ENCODE assay signal across 8 cellular contexts in genomic region chr3:14439501-14440167, GRCh38. TPM values are rescaled to one million over a fixed set of nuclear protein-coding genes. Genes with fewer than 3 reads are reported as not detected.
DNase-seq lines count a peak whose midpoint lies in the region; ATAC-seq and TF ChIP-seq lines count a peak whose summit lies in the region.

No MANE protein-coding gene starts in this region.

- H3K4me3 ChIP-seq in mesenchymal stem cell (ENCODE audit: insufficient read depth in 1 of 2, low read depth in 1 of 2, low read length in 2 of 2) (no peak overlapping the region), PC-3 (ENCODE audit: low read length) (no peak overlapping the region)

- peaks cover 60% of the 10 kb centered on the region for H3K79me2 ChIP-seq in PC-3 (ENCODE audit: low read length)

- no peak overlapping the region for H2BK120ac ChIP-seq in mesenchymal stem cell (ENCODE audit: low read depth, low read length)

- H4K8ac ChIP-seq in mesenchymal stem cell (ENCODE audit: low read length): no peak overlapping the region

- intact Hi-C loops in PC-3 (cut with micrococcal nuclease): no loop called here

- H3K9ac ChIP-seq in mesenchymal stem cell (ENCODE audit: low read length) (no peak overlapping the region), PC-3 (ENCODE audit: low read length) (no peak overlapping the region)

- H3K27me3 ChIP-seq in mesenchymal stem cell (ENCODE audit: control insufficient read depth in 1 of 2, insufficient read depth in 1 of 2, low read length in 2 of 2) (no peaks in the 10 kb centered on the region), PC-3 (ENCODE audit: low read length) (no peaks in the 10 kb centered on the region)

- no peaks in the 10 kb centered on the region for H3K9me2 ChIP-seq in PC-3 (replicated peaks; ENCODE audit: low read length)

- peak overlapping the region in 1 of 2 experiments; percentile 12 for H3K18ac ChIP-seq in mesenchymal stem cell (ENCODE audit: low read depth in 1 of 2, low read length in 2 of 2)

- no peak overlapping the region for H3K4ac ChIP-seq in mesenchymal stem cell (ENCODE audit: low read depth in 1 of 2, low read length in 2 of 2)

- peaks cover 30% of the 10 kb centered on the region for H3K79me1 ChIP-seq in mesenchymal stem cell (replicated peaks; ENCODE audit: low read length, poor library complexity, severe bottlenecking)

- no peak for TF ChIP-seq CTCF in PC-3 (conservative IDR thresholded peaks at IDR 0.05; ENCODE audit: low read depth, low read length)

- H3K9me3 ChIP-seq in mesenchymal stem cell (ENCODE audit: control insufficient read depth, low read length) (no peaks in the 10 kb centered on the region), PC-3 (ENCODE audit: low read length) (no peaks in the 10 kb centered on the region)

- DNase-seq in COR-L47 (lab: John Stamatoyannopoulos, UW): peak; percentile 86
- DNase-seq in NCI-H187 treated with DMSO at 0.1 percent for 48 hours (lab: John Stamatoyannopoulos, UW): peak; percentile 23
- DNase-seq in mesenchymal stem cell: no peak
- DNase-seq in PC-3: no peak
- DNase-seq in NK-92 treated with Interleukin-12 subunit alpha and Interleukin-12 subunit beta, amount 100 ng/mL, for 24 hours (lab: John Stamatoyannopoulos, UW): no peak
- no peak for DNase-seq in HPDE6-E6E7 (ENCODE audit: extremely low spot score)
- no peak for DNase-seq in stimulated activated CD4-positive, alpha-beta T cell treated with anti-CD3 and anti-CD28 coated beads, Interleukin-12 subunit alpha, Interleukin-12 subunit beta, amount 100 ng/mL, for 4 hours

- no peaks in the 10 kb centered on the region for H3K9me3 Mint-ChIP-seq in activated T-helper 17 cell treated with anti-CD3 and anti-CD28 coated beads, Interleukin-2, amount 50 U/mL, for 72 hours

- no peak overlapping the region for H2BK5ac ChIP-seq in mesenchymal stem cell (ENCODE audit: low read depth, low read length, poor library complexity, severe bottlenecking)

- no TSS peak for BruUV-seq in PC-3 (replicated peaks; lab: Mats Ljungman, UMichigan)

- H3K14ac ChIP-seq in mesenchymal stem cell (ENCODE audit: low read length in 2 of 2): no peak overlapping the region

- H2AK5ac ChIP-seq in mesenchymal stem cell (ENCODE audit: low read length, severe bottlenecking): no peak overlapping the region

- H4K20me1 ChIP-seq in PC-3 (ENCODE audit: low read length): 0 out of 2 replicates have a peak, but pooled peaks cover 5% of the 10 kb centered on the region

- no peak for ATAC-seq in activated T-helper 17 cell treated with anti-CD3 and anti-CD28 coated beads, Interleukin-2, amount 50 U/mL, for 72 hours (replicated peaks)
- ATAC-seq in PC-3: no peak

- H3K4me1 Mint-ChIP-seq in activated T-helper 17 cell treated with anti-CD3 and anti-CD28 coated beads, Interleukin-2, amount 50 U/mL, for 72 hours: peaks cover 17% of the 10 kb centered on the region

- CTCF ChIA-PET in PC-3 (lab: Charles Lee): no interaction called here

- no peaks in the 10 kb centered on the region for H3F3A ChIP-seq in PC-3 (ENCODE audit: low read length, unreplicated experiment)

- no peak overlapping the region for H2BK15ac ChIP-seq in mesenchymal stem cell (ENCODE audit: low read depth, poor library complexity, severe bottlenecking)

- peaks cover 30% of the 10 kb centered on the region for H3K36me3 Mint-ChIP-seq in activated T-helper 17 cell treated with anti-CD3 and anti-CD28 coated beads, Interleukin-2, amount 50 U/mL, for 72 hours (ENCODE audit: low read depth)

- H2AFZ ChIP-seq in mesenchymal stem cell (ENCODE audit: low read depth, low read length) (no peak overlapping the region), PC-3 (ENCODE audit: low read length) (no peak overlapping the region)

- H3K4me3 Mint-ChIP-seq in activated T-helper 17 cell treated with anti-CD3 and anti-CD28 coated beads, Interleukin-2, amount 50 U/mL, for 72 hours: no peak overlapping the region

- H3K27me3 Mint-ChIP-seq in activated T-helper 17 cell treated with anti-CD3 and anti-CD28 coated beads, Interleukin-2, amount 50 U/mL, for 72 hours: no peaks in the 10 kb centered on the region

- H3K36me3 ChIP-seq in mesenchymal stem cell (ENCODE audit: control insufficient read depth in 1 of 2, insufficient read depth in 2 of 2, low read depth in 1 of 2, low read length in 2 of 2): peaks cover 7 to 57% of the 10 kb centered on the region in 2 experiments
- no peaks in the 10 kb centered on the region for H3K36me3 ChIP-seq in PC-3 (ENCODE audit: low read depth, low read length)

- no peak overlapping the region for H4K91ac ChIP-seq in mesenchymal stem cell (ENCODE audit: low read length)

- H3K27ac Mint-ChIP-seq in activated T-helper 17 cell treated with anti-CD3 and anti-CD28 coated beads, Interleukin-2, amount 50 U/mL, for 72 hours: peak overlapping the region; percentile 79

- H3K4me1 ChIP-seq in mesenchymal stem cell (ENCODE audit: control insufficient read depth, insufficient read depth, low read depth, low read length) (peaks cover 58% of the 10 kb centered on the region), PC-3 (ENCODE audit: insufficient read depth, low read length) (peaks cover 26% of the 10 kb centered on the region)

- H3K4me2 ChIP-seq in mesenchymal stem cell (ENCODE audit: low read length, poor library complexity, severe bottlenecking) (peak overlapping the region; percentile 3), PC-3 (ENCODE audit: low read length) (no peak overlapping the region)

- H3K23ac ChIP-seq in mesenchymal stem cell (ENCODE audit: low read length in 2 of 2): no peak overlapping the region

- H3K27ac ChIP-seq in mesenchymal stem cell (ENCODE audit: low read length, poor library complexity, severe bottlenecking) (peak overlapping the region; percentile 23), PC-3 (ENCODE audit: low read length) (no peak overlapping the region)

- no peak overlapping the region for H2BK12ac ChIP-seq in mesenchymal stem cell (ENCODE audit: low read length in 2 of 2)

- POLR2A ChIA-PET in PC-3 (lab: Charles Lee; ENCODE audit: unreplicated experiment): no interaction called here

- WGBS in mesenchymal stem cell: 72% methylated on average over 12 of the region's 13 CpGs

RNA-seq across cellular contexts. Expression of gene SLC6A6, which starts 37.2 kb away (rescaled TPM):
- 100 to 1,000 TPM in 1 of 2 donors, 10 to 100 TPM in 1; 80.1 to 219 TPM for total RNA-seq in activated T-helper 17 cell treated with anti-CD3 and anti-CD28 coated beads, Interleukin-2, amount 50 U/mL, for 72 hours
- polyA plus RNA-seq in mesenchymal stem cell (2013, experiment 1 of 2): 34.8 TPM
- polyA plus RNA-seq in mesenchymal stem cell (2013, experiment 2 of 2): 33.8 TPM
- 28.1 and 31.9 TPM in 2 replicates for total RNA-seq in PC-3 (2014; rRNA removed)

Comparison
In these comparisons a context has a peak if more than half of its experiments do, and no peak if none do; other contexts are left out.
1. DNase-seq: peak in COR-L47 (single experiment) and NCI-H187 treated with DMSO at 0.1 percent for 48 hours (single experiment); none in mesenchymal stem cell (single experiment), PC-3 (single experiment), NK-92 treated with Interleukin-12 subunit alpha and Interleukin-12 subunit beta, amount 100 ng/mL, for 24 hours (single experiment), HPDE6-E6E7 (single experiment) and stimulated activated CD4-positive, alpha-beta T cell treated with anti-CD3 and anti-CD28 coated beads, Interleukin-12 subunit alpha, Interleukin-12 subunit beta, amount 100 ng/mL, for 4 hours (single experiment).